In the genomic region with DNA sequence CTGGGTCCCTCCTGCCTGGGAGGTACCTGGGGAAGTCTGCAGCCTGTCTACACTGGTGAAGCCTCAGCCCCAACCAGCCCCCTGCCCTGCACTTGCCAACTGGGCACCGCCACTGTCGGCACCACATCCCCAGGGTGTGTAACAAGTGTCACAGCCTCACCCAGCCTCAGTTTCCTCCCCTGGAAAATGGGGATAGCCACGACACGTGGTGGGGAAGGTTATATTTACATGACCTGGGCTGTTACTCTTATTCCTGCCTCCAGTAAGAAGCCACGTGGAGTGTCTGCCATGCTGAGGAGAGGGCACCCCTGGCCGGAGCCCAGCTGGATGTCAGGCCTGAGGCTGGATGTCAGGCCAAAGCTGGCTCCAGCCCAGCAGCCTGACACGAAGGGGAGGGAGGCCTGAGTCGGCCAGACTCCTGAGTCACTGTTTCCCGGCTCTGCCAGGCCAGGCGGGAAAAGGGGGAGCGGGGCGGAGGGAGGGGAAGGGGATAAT, we compare ENCODE assay signal across 10 cellular contexts. TPM values are rescaled to one million over a fixed set of nuclear protein-coding genes. Genes with fewer than 3 reads are reported as not detected.
A peak's percentile ranks its signal among the peaks of the same experiment; 100 is the strongest.
DNase-seq lines count a peak whose midpoint lies in the region; ATAC-seq and TF ChIP-seq lines count a peak whose summit lies in the region.
"Had no signal": no experiment of that assay in that cellular context is flagged by ENCODE, and none has a peak within 500 bp of the region (broad histone marks: within the 10 kb centered on the region; RNA-seq: fewer than 3 reads in every experiment).

No MANE protein-coding gene starts in this region.

- no peak for TF ChIP-seq EP300 in Ishikawa (IDR thresholded peaks at IDR 0.05; ENCODE audit: borderline replicate concordance)
- no peak for TF ChIP-seq EP300 in transverse colon (IDR thresholded peaks at IDR 0.05; ENCODE audit: low read depth)

- no peak overlapping the region for H3K27ac ChIP-seq in colonic mucosa
- peak overlapping the region in 1 of 4 donors; percentile 41 for H3K27ac ChIP-seq in transverse colon

- H3K36me3 ChIP-seq in colonic mucosa (no peaks in the 10 kb centered on the region), transverse colon (no peaks in the 10 kb centered on the region)

- peak; percentile 30 for DNase-seq in colonic mucosa
- DNase-seq in left lobe of liver (ENCODE audit: low spot score), result peak; percentile 67
- peak; percentile 25 for DNase-seq in transverse colon
- no peak for DNase-seq in NOMO-1 (lab: John Stamatoyannopoulos, UW; ENCODE audit: unreplicated experiment in 2 of 2)
- DNase-seq in activated CD4-positive, alpha-beta T cell treated with anti-CD3 and anti-CD28 coated beads for 48 hours, result no peak
- DNase-seq in SW 1271 (lab: John Stamatoyannopoulos, UW), result no peak
- DNase-seq: activated naive CD8-positive, alpha-beta T cell treated with anti-CD3 and anti-CD28 coated beads, Interleukin-2, amount 50 U/mL, for 24 hours had no signal

- intact Hi-C loops in colonic mucosa (cut with DNase I) (no loop called here), transverse colon (cut with DNase I; ENCODE audit: low total_unique reads) (no loop called here)

- no peak for TF ChIP-seq RAD21 in Ishikawa (IDR thresholded peaks at IDR 0.05; ENCODE audit: low read depth)

- H3K9ac ChIP-seq in colonic mucosa (ENCODE audit: low read depth in 2 of 2, low read length in 2 of 2), result no peak overlapping the region

- in situ Hi-C loops in transverse colon (cut with MboI; ENCODE audit: low pct_ligation_motif_present in 1 of 4, low pct_unique_long_range_greater_than_20kb in 1 of 4, low sequenced_read_pairs in 3 of 4), result no loop called here

- H3K9me3 ChIP-seq in colonic mucosa (no peaks in the 10 kb centered on the region), transverse colon (no peaks in the 10 kb centered on the region)

- 55% methylated on average over 12 of the region's 12 CpGs; no CpG with 5 or more reads in 1 of the 2 donors for WGBS in transverse colon (ENCODE audit: low coverage in 1 of 2), 2 donors

- TF ChIP-seq CTCF in colonic mucosa (IDR thresholded peaks at IDR 0.05), result no peak
- no peak for TF ChIP-seq CTCF in transverse colon (IDR thresholded peaks at IDR 0.05)

- H3K4me3 ChIP-seq in colonic mucosa, result no peak overlapping the region
- no peak overlapping the region for H3K4me3 ChIP-seq in transverse colon

- ATAC-seq in left lobe of liver (peak; percentile 33), GM18870 (IDR thresholded peaks at IDR 0.05; ENCODE audit: unreplicated experiment) (no peak)
- ATAC-seq: activated naive CD8-positive, alpha-beta T cell treated with anti-CD3 and anti-CD28 coated beads, Interleukin-2, amount 50 U/mL, for 24 hours; natural killer cell treated with Interleukin-12 subunit alpha and Interleukin-12 subunit beta and Interleukin-15 and Interleukin-18, amount 100 ng/mL, for 72 hours had no signal

- no peak for TF ChIP-seq POLR2A in transverse colon (IDR thresholded peaks at IDR 0.05)

- H3K4me1 ChIP-seq in colonic mucosa (no peaks in the 10 kb centered on the region), transverse colon (peaks cover 0 to 17% (median 10%) of the 10 kb centered on the region in 4 donors)

- no peaks in the 10 kb centered on the region for H3K27me3 ChIP-seq in colonic mucosa
- no peaks in the 10 kb centered on the region for H3K27me3 ChIP-seq in transverse colon

TF ChIP-seq in Ishikawa, 13 proteins besides CTCF, POLR2A, EP300 and RAD21:
- TF ChIP-seq TCF12 (IDR thresholded peaks at IDR 0.05; ENCODE audit: low read depth) (no peak), FOXM1 (IDR thresholded peaks at IDR 0.05; ENCODE audit: borderline replicate concordance, low read depth) (no peak), TAF1 (IDR thresholded peaks at IDR 0.05; ENCODE audit: low read depth) (no peak), ZBTB7A (IDR thresholded peaks at IDR 0.05; ENCODE audit: low read depth) (no peak), CREB1 (IDR thresholded peaks at IDR 0.05; ENCODE audit: low read depth) (no peak), TEAD4 (IDR thresholded peaks at IDR 0.05) (no peak), NFIC (IDR thresholded peaks at IDR 0.05) (peak; percentile 37; the same call in 1 of the 2 replicates), YY1 (IDR thresholded peaks at IDR 0.05; ENCODE audit: low read depth) (no peak), CEBPB (IDR thresholded peaks at IDR 0.05) (no peak), EGR1 (IDR thresholded peaks at IDR 0.05) (no peak)
- TF ChIP-seq, protein P1, sequence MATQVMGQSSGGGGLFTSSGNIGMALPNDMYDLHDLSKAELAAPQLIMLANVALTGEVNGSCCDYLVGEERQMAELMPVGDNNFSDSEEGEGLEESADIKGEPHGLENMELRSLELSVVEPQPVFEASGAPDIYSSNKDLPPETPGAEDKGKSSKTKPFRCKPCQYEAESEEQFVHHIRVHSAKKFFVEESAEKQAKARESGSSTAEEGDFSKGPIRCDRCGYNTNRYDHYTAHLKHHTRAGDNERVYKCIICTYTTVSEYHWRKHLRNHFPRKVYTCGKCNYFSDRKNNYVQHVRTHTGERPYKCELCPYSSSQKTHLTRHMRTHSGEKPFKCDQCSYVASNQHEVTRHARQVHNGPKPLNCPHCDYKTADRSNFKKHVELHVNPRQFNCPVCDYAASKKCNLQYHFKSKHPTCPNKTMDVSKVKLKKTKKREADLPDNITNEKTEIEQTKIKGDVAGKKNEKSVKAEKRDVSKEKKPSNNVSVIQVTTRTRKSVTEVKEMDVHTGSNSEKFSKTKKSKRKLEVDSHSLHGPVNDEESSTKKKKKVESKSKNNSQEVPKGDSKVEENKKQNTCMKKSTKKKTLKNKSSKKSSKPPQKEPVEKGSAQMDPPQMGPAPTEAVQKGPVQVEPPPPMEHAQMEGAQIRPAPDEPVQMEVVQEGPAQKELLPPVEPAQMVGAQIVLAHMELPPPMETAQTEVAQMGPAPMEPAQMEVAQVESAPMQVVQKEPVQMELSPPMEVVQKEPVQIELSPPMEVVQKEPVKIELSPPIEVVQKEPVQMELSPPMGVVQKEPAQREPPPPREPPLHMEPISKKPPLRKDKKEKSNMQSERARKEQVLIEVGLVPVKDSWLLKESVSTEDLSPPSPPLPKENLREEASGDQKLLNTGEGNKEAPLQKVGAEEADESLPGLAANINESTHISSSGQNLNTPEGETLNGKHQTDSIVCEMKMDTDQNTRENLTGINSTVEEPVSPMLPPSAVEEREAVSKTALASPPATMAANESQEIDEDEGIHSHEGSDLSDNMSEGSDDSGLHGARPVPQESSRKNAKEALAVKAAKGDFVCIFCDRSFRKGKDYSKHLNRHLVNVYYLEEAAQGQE (IDR thresholded peaks at IDR 0.05; ENCODE audit: low read depth), result no peak
- TF ChIP-seq, protein P2, sequence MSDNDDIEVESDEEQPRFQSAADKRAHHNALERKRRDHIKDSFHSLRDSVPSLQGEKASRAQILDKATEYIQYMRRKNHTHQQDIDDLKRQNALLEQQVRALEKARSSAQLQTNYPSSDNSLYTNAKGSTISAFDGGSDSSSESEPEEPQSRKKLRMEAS (IDR thresholded peaks at IDR 0.05), result peak; percentile 34; the same call in 1 of the 2 replicates
- TF ChIP-seq, protein P3, sequence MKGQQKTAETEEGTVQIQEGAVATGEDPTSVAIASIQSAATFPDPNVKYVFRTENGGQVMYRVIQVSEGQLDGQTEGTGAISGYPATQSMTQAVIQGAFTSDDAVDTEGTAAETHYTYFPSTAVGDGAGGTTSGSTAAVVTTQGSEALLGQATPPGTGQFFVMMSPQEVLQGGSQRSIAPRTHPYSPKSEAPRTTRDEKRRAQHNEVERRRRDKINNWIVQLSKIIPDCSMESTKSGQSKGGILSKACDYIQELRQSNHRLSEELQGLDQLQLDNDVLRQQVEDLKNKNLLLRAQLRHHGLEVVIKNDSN (IDR thresholded peaks at IDR 0.05), result no peak
TF ChIP-seq in Ishikawa: peak in this region for 2.

RNA-seq across cellular contexts. Expression of a gene that starts 44.9 kb away (rescaled TPM):
- total RNA-seq in colonic mucosa (1 to 10 TPM in 1 of 2 donors, under 1 TPM in 1; 0.59 to 4.5 TPM), left lobe of liver (0.75 TPM), transverse colon (under 1 TPM in 3 of 4 donors, not detected in 1; 0.32 to 0.41 (median 0.40) TPM)

Comparison
In these comparisons a context has a peak if more than half of its experiments do, and no peak if none do; other contexts are left out.
1. DNase-seq: peak in colonic mucosa (single experiment), left lobe of liver (single experiment) and transverse colon (single experiment); none in NOMO-1 (0 of 2), activated CD4-positive, alpha-beta T cell treated with anti-CD3 and anti-CD28 coated beads for 48 hours (single experiment) and SW 1271 (0 of 2).